ENCODE assay signal across 4 cellular contexts in genomic region chr11:120142701-120143100, GRCh38. TPM values are rescaled to one million over a fixed set of nuclear protein-coding genes. Genes with fewer than 3 reads are reported as not detected.
"Had no signal": no experiment of that assay in that cellular context is flagged by ENCODE, and none has a peak within 500 bp of the region (broad histone marks: within the 10 kb centered on the region; RNA-seq: fewer than 3 reads in every experiment).

No MANE protein-coding gene starts in this region.

RNA-seq across cellular contexts. Expression of gene TRIM29, which starts 4.8 kb away (rescaled TPM):
- total RNA-seq: naive thymus-derived CD4-positive, alpha-beta T cell; natural killer cell treated with Interleukin-12 subunit alpha and Interleukin-12 subunit beta and Interleukin-15 and Interleukin-18, amount 100 ng/mL, for 72 hours; neural crest cell; progenitor cell of endocrine pancreas had no signal
- polyA plus RNA-seq: naive thymus-derived CD4-positive, alpha-beta T cell had no signal
